In the genomic region with DNA sequence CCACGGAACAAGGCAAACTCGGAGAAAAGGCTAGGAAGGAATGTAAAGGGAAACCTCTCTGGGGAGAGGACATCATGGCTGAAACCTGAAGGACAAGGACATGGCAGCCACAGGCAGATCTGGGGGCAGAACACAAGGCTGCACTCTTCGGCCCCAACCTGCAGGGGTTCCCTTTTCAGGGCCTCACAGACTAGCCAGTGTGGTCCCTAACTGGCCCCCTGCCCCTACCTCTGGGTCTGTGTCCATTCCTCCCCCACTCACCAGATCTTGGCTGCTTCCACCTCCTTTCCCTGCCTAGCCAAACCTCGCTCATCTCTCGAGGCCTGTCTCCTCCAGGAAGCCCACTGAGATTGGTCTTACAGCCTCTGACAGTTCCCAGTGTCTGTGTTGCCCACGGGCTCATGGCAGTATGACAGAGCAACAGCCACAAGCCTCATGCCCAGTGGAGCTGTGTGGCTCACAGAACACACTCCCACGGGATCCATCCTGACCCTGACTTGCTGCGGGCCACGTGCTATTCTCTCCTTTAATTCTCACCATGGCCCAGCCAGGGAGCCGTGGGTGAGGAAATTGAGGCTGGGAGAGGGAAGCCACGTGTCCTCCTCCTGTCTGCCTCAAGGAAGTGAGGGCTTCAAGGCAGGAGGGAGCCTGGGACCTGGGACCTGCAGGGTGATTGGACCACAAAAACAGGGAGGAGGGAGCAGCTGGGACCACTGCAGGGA, we compare ENCODE assay signal across 23 cellular contexts. TPM values are rescaled to one million over a fixed set of nuclear protein-coding genes. Genes with fewer than 3 reads are reported as not detected.
DNase-seq lines count a peak whose midpoint lies in the region; TF ChIP-seq lines count a peak whose summit lies in the region.
"Had no signal": no experiment of that assay in that cellular context is flagged by ENCODE, and none has a peak within 500 bp of the region (broad histone marks: within the 10 kb centered on the region; RNA-seq: fewer than 3 reads in every experiment).

No MANE protein-coding gene starts in this region.

- H2BK120ac ChIP-seq in trophoblast cell (ENCODE audit: insufficient read depth, low read length, poor library complexity), result peak overlapping the region; percentile 45

- TSS peak; percentile 69 for BruUV-seq in mammary epithelial cell (replicated peaks; lab: Mats Ljungman, UMichigan)

- no peak overlapping the region for H3K4me3 Mint-ChIP-seq in activated CD4-positive, alpha-beta T cell treated with anti-CD3 and anti-CD28 coated beads, Interleukin-2, amount 10 ng/mL, durations not matched to agents 7 days and 5 days
- H3K4me3 Mint-ChIP-seq: activated naive CD8-positive, alpha-beta T cell treated with anti-CD3 and anti-CD28 coated beads for 36 hours had no signal

- H2AFZ ChIP-seq in mammary epithelial cell (ENCODE audit: low read depth, low read length), result no peak overlapping the region
- no peak overlapping the region for H2AFZ ChIP-seq in trophoblast cell (ENCODE audit: insufficient read depth, low read length, poor library complexity)

- H3K27ac Mint-ChIP-seq in activated CD4-positive, alpha-beta T cell treated with anti-CD3 and anti-CD28 coated beads, Interleukin-2, amount 10 ng/mL, durations not matched to agents 7 days and 5 days, result peak overlapping the region; percentile 61
- H3K27ac Mint-ChIP-seq: activated naive CD8-positive, alpha-beta T cell treated with anti-CD3 and anti-CD28 coated beads for 36 hours had no signal

- H2BK5ac ChIP-seq in trophoblast cell (ENCODE audit: low read depth, low read length, poor library complexity), result no peak overlapping the region

- in situ Hi-C loops in mammary epithelial cell (cut with MboI; ENCODE audit: low sequenced_read_pairs in 2 of 2), result no loop called here

- H4K20me1 ChIP-seq in mammary epithelial cell (ENCODE audit: insufficient read depth, low read length), result no peaks in the 10 kb centered on the region

- no peaks in the 10 kb centered on the region for H3K36me3 Mint-ChIP-seq in activated CD4-positive, alpha-beta T cell treated with anti-CD3 and anti-CD28 coated beads, Interleukin-2, amount 10 ng/mL, durations not matched to agents 7 days and 5 days (ENCODE audit: low read depth)
- H3K36me3 Mint-ChIP-seq: activated naive CD8-positive, alpha-beta T cell treated with anti-CD3 and anti-CD28 coated beads for 36 hours; naive B cell had no signal

- H3K36me3 ChIP-seq in HUES6 (ENCODE audit: control insufficient read depth, insufficient read depth, low read length), result no peaks in the 10 kb centered on the region
- H3K36me3 ChIP-seq in mammary epithelial cell (ENCODE audit: insufficient read depth, low read length), result no peaks in the 10 kb centered on the region
- no peaks in the 10 kb centered on the region for H3K36me3 ChIP-seq in trophoblast cell (ENCODE audit: control insufficient read depth in 1 of 2, insufficient read depth in 2 of 2, low read length in 2 of 2)
- H3K36me3 ChIP-seq in effector memory CD4-positive, alpha-beta T cell (ENCODE audit: control insufficient read depth, insufficient read depth, low read length), result peaks cover 10% of the 10 kb centered on the region
- H3K36me3 ChIP-seq: transverse colon had no signal

- H4K8ac ChIP-seq in trophoblast cell (ENCODE audit: low read depth, low read length), result peak overlapping the region; percentile 3

- H3K27me3 ChIP-seq in HUES6 (ENCODE audit: control insufficient read depth, insufficient read depth, low read length) (peaks cover 5% of the 10 kb centered on the region; the same call in 1 of the 2 replicates), mammary epithelial cell (ENCODE audit: insufficient read depth, low read length) (no peaks in the 10 kb centered on the region), trophoblast cell (ENCODE audit: insufficient read depth, low read length) (no peaks in the 10 kb centered on the region)
- no peaks in the 10 kb centered on the region for H3K27me3 ChIP-seq in effector memory CD4-positive, alpha-beta T cell (replicated peaks; ENCODE audit: control insufficient read depth, insufficient read depth, low read length, poor library complexity, severe bottlenecking)
- H3K27me3 ChIP-seq: dorsolateral prefrontal cortex had no signal

- no peak for TF ChIP-seq CTCF in mammary epithelial cell (conservative IDR thresholded peaks at IDR 0.05 in 1 of 2, IDR thresholded peaks at IDR 0.05 in 1 of 2; ENCODE audit: extremely low read depth in 1 of 2, insufficient read depth in 1 of 2, low read depth in 1 of 2, low read length in 2 of 2)

- no peak overlapping the region for H3K23ac ChIP-seq in trophoblast cell (ENCODE audit: low read length)

- peak overlapping the region; percentile 4 for H3K18ac ChIP-seq in trophoblast cell (ENCODE audit: low read length)

- H3K4me2 ChIP-seq in mammary epithelial cell (ENCODE audit: insufficient read depth, low read depth, low read length) (no peak overlapping the region), trophoblast cell (ENCODE audit: low read length) (no peak overlapping the region)
- H3K4me2 ChIP-seq: KMS-11 had no signal

- peak overlapping the region; percentile 1 for H2AK5ac ChIP-seq in trophoblast cell (ENCODE audit: low read length)

- CTCF ChIA-PET in activated CD4-positive, alpha-beta T cell treated with anti-CD3 and anti-CD28 coated beads, Interleukin-2, amount 10 ng/mL, durations not matched to agents 7 days and 5 days (lab: Charles Lee), result interaction anchor here (0.8 to 1.4 kb wide), 2 partner anchors 32 to 35 kb away, joined by 3 read pairs; no protein-coding TSS in a partner anchor
- CTCF ChIA-PET in mammary epithelial cell (lab: Charles Lee; ENCODE audit: low non-redundant PET), result no interaction called here

- H3K4ac ChIP-seq in trophoblast cell (ENCODE audit: low read depth, low read length), result no peak overlapping the region

- dilution Hi-C loops in mammary epithelial cell (cut with HindIII; ENCODE audit: low sequenced_read_pairs), result no loop called here

- H4K91ac ChIP-seq in trophoblast cell (ENCODE audit: low read depth, low read length), result peak overlapping the region; percentile 72

- peaks cover 25% of the 10 kb centered on the region for H3K79me1 ChIP-seq in trophoblast cell (ENCODE audit: low read length)

- peak overlapping the region; percentile 39 for H2BK12ac ChIP-seq in trophoblast cell (ENCODE audit: low read length)

- H3K9ac ChIP-seq in HUES6 (ENCODE audit: low read length) (peak overlapping the region; percentile 2), mammary epithelial cell (ENCODE audit: insufficient read depth, low read length) (no peak overlapping the region), trophoblast cell (ENCODE audit: low read length) (no peak overlapping the region)
- H3K9ac ChIP-seq: KMS-11 had no signal

- 60% methylated on average over 9 of the region's 11 CpGs for WGBS in mammary epithelial cell (ENCODE audit: low coverage, missing lambda C conversion rate)
- no CpG with 5 or more reads among the region's 11 CpGs for WGBS in trophoblast cell (ENCODE audit: extremely low coverage, insufficient coverage, insufficient read length)

- H3K79me2 ChIP-seq in mammary epithelial cell (ENCODE audit: insufficient read depth, low read length) (peaks cover 25% of the 10 kb centered on the region), trophoblast cell (ENCODE audit: control insufficient read depth, insufficient read depth, low read length, poor library complexity) (no peaks in the 10 kb centered on the region)

- H3K4me1 ChIP-seq in HUES6 (ENCODE audit: control insufficient read depth, insufficient read depth, low read length) (peaks cover 36% of the 10 kb centered on the region), mammary epithelial cell (ENCODE audit: insufficient read depth, low read length) (peaks cover 80% of the 10 kb centered on the region), trophoblast cell (ENCODE audit: control insufficient read depth in 1 of 2, insufficient read depth in 2 of 2, low read length in 2 of 2) (peaks cover 34 to 35% of the 10 kb centered on the region in 2 experiments)
- H3K4me1 ChIP-seq in effector memory CD4-positive, alpha-beta T cell (ENCODE audit: control insufficient read depth, insufficient read depth, low read length, poor library complexity, severe bottlenecking), result peaks cover 13% of the 10 kb centered on the region
- H3K4me1 ChIP-seq: transverse colon had no signal

- POLR2A ChIA-PET in activated CD4-positive, alpha-beta T cell treated with anti-CD3 and anti-CD28 coated beads, Interleukin-2, amount 10 ng/mL, durations not matched to agents 7 days and 5 days (lab: Charles Lee), result no interaction called here

- no peak overlapping the region for H3K4me3 ChIP-seq in HUES6 (ENCODE audit: low read depth, low read length)
- no peak overlapping the region for H3K4me3 ChIP-seq in mammary epithelial cell (replicated peaks in 1 of 3; ENCODE audit: insufficient read depth in 1 of 3, low read depth in 2 of 3, low read length in 3 of 3)
- no peak overlapping the region for H3K4me3 ChIP-seq in trophoblast cell (ENCODE audit: low read depth, low read length)
- H3K4me3 ChIP-seq in effector memory CD4-positive, alpha-beta T cell (ENCODE audit: insufficient read depth, low read depth, low read length, poor library complexity, severe bottlenecking), result no peak overlapping the region
- H3K4me3 ChIP-seq: dorsolateral prefrontal cortex, transverse colon had no signal

- intact Hi-C loops in mammary epithelial cell (cut with micrococcal nuclease), result loop anchor here (5.0 to 10.0 kb wide), 2 partner anchors 251 to 1461 kb away; no protein-coding TSS in a partner anchor

- H3K27me3 Mint-ChIP-seq in activated CD4-positive, alpha-beta T cell treated with anti-CD3 and anti-CD28 coated beads, Interleukin-2, amount 10 ng/mL, durations not matched to agents 7 days and 5 days, result peaks cover 5% of the 10 kb centered on the region
- H3K27me3 Mint-ChIP-seq: activated naive CD8-positive, alpha-beta T cell treated with anti-CD3 and anti-CD28 coated beads for 36 hours had no signal

- no peak overlapping the region for H4K12ac ChIP-seq in trophoblast cell (ENCODE audit: low read depth, low read length)

- DNase-seq in activated CD4-positive, alpha-beta T cell treated with anti-CD3 and anti-CD28 coated beads, Interleukin-2, amount 10 ng/mL, durations not matched to agents 7 days and 5 days, result no peak
- no peak for DNase-seq in activated CD4-positive, alpha-beta T cell treated with anti-CD3 and anti-CD28 coated beads, Interleukin-2, amount 50 U/mL, for 4 hours
- no peak for DNase-seq in mammary epithelial cell
- no peak for DNase-seq in trophoblast cell
- no peak for DNase-seq in effector memory CD4-positive, alpha-beta T cell
- DNase-seq in HT-29 (ENCODE audit: low spot score), result no peak
- DNase-seq in RPMI8226, result no peak
- DNase-seq: AML-193, DMS79 treated with DMSO at 0.1 percent for 48 hours, dorsolateral prefrontal cortex, naive B cell, NCI-H1436 treated with DMSO at 0.1 percent for 48 hours, NCI-H2107, NCI-H446, NCI-H82, SHP77 treated with DMSO at 0.1 percent for 48 hours, transverse colon had no signal

- peak overlapping the region; percentile 2 for H3K14ac ChIP-seq in trophoblast cell (ENCODE audit: low read length)

- no peak overlapping the region; the same call in 1 of the 2 replicates for H3K27ac ChIP-seq in HUES6 (ENCODE audit: low read depth, low read length)
- H3K27ac ChIP-seq in mammary epithelial cell (ENCODE audit: insufficient read depth, low read depth, low read length), result peak overlapping the region; percentile 74
- peak overlapping the region; percentile 36 for H3K27ac ChIP-seq in trophoblast cell (ENCODE audit: low read depth, low read length)
- H3K27ac ChIP-seq in effector memory CD4-positive, alpha-beta T cell (ENCODE audit: insufficient read depth, low read length, poor library complexity, severe bottlenecking), result no peak overlapping the region
- H3K27ac ChIP-seq: dorsolateral prefrontal cortex, KMS-11, transverse colon had no signal

- no peaks in the 10 kb centered on the region for H3K9me3 Mint-ChIP-seq in activated CD4-positive, alpha-beta T cell treated with anti-CD3 and anti-CD28 coated beads, Interleukin-2, amount 10 ng/mL, durations not matched to agents 7 days and 5 days
- H3K9me3 Mint-ChIP-seq: activated naive CD8-positive, alpha-beta T cell treated with anti-CD3 and anti-CD28 coated beads for 36 hours had no signal

- no peaks in the 10 kb centered on the region for H3K9me3 ChIP-seq in HUES6 (ENCODE audit: control insufficient read depth, insufficient read depth, low read depth, low read length)
- H3K9me3 ChIP-seq in mammary epithelial cell (replicated peaks; ENCODE audit: insufficient read depth, low read length), result no peaks in the 10 kb centered on the region
- no peaks in the 10 kb centered on the region for H3K9me3 ChIP-seq in trophoblast cell (ENCODE audit: insufficient read depth, low read depth, low read length)
- H3K9me3 ChIP-seq in effector memory CD4-positive, alpha-beta T cell (ENCODE audit: control insufficient read depth, low read length), result no peaks in the 10 kb centered on the region
- H3K9me3 ChIP-seq: transverse colon had no signal

- H3K4me1 Mint-ChIP-seq in activated CD4-positive, alpha-beta T cell treated with anti-CD3 and anti-CD28 coated beads, Interleukin-2, amount 10 ng/mL, durations not matched to agents 7 days and 5 days, result peaks cover 14% of the 10 kb centered on the region
- H3K4me1 Mint-ChIP-seq: naive B cell had no signal

RNA-seq across cellular contexts. Expression of a gene that starts 26.5 kb away (rescaled TPM):
- under 1 TPM; 0.20 to 0.29 TPM for total RNA-seq in activated CD4-positive, alpha-beta T cell treated with anti-CD3 and anti-CD28 coated beads, Interleukin-2, amount 10 ng/mL, durations not matched to agents 7 days and 5 days
- total RNA-seq in mammary epithelial cell, result 10 to 100 TPM in 1 of 2 donors, under 1 TPM in 1; 0.67 to 19.9 TPM
- 11.1 TPM for polyA plus RNA-seq in mammary epithelial cell
- polyA minus RNA-seq in mammary epithelial cell, result 27.6 TPM
- polyA plus RNA-seq in trophoblast cell (2013), result 0.37 and 0.46 TPM in 2 replicates
- not detected in 2 replicates for total RNA-seq in HT-29 (2014; rRNA removed; shearing (Covaris generic))
- total RNA-seq: endothelial cell of umbilical vein, mesenteric fat pad, osteocyte, transverse colon had no signal
- polyA plus RNA-seq: endothelial cell of umbilical vein had no signal

Comparison
In these comparisons a context has a peak if more than half of its experiments do, and no peak if none do; other contexts are left out.
1. H3K27ac ChIP-seq: peak in mammary epithelial cell (single experiment) and trophoblast cell (single experiment); none in HUES6 (single experiment) and effector memory CD4-positive, alpha-beta T cell (single experiment).